3 cellular contexts compared by ENCODE assay signal in genomic region chr3:172476339-172476738, GRCh38.
TF ChIP-seq lines count a peak whose summit lies in the region.

No MANE protein-coding gene starts in this region.

TF ChIP-seq in SK-N-SH, 30 proteins besides CTCF, POLR2A, EP300 and RAD21:
- TF ChIP-seq USF1 (IDR thresholded peaks at IDR 0.05; ENCODE audit: borderline replicate concordance, low read depth) (no peak), NFIC (IDR thresholded peaks at IDR 0.05; ENCODE audit: borderline replicate concordance) (no peak), ELF1 (IDR thresholded peaks at IDR 0.05) (no peak), GABPA (IDR thresholded peaks at IDR 0.05; ENCODE audit: low read depth) (no peak), EZH2phosphoT487 (IDR thresholded peaks at IDR 0.05; ENCODE audit: borderline replicate concordance, low read depth) (no peak), GATA2 (CRISPR knock-in tag; IDR thresholded peaks at IDR 0.05) (no peak), POLR2AphosphoS5 (IDR thresholded peaks at IDR 0.05; ENCODE audit: low read depth, low read length) (no peak), RFX5 (IDR thresholded peaks at IDR 0.05; ENCODE audit: low read length) (no peak), TCF12 (IDR thresholded peaks at IDR 0.05) (no peak), NRF1 (IDR thresholded peaks at IDR 0.05; ENCODE audit: low read depth, low read length) (no peak)
- TF ChIP-seq, protein P1, sequence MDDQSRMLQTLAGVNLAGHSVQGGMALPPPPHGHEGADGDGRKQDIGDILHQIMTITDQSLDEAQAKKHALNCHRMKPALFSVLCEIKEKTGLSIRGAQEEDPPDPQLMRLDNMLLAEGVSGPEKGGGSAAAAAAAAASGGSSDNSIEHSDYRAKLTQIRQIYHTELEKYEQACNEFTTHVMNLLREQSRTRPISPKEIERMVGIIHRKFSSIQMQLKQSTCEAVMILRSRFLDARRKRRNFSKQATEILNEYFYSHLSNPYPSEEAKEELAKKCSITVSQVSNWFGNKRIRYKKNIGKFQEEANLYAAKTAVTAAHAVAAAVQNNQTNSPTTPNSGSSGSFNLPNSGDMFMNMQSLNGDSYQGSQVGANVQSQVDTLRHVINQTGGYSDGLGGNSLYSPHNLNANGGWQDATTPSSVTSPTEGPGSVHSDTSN (IDR thresholded peaks at IDR 0.05): no peak

TF ChIP-seq in SK-N-SH treated with all-trans-retinoic acid at 6 μM for 48 hours, 23 proteins besides CTCF, POLR2A, EP300 and RAD21:
- TF ChIP-seq, protein P2, sequence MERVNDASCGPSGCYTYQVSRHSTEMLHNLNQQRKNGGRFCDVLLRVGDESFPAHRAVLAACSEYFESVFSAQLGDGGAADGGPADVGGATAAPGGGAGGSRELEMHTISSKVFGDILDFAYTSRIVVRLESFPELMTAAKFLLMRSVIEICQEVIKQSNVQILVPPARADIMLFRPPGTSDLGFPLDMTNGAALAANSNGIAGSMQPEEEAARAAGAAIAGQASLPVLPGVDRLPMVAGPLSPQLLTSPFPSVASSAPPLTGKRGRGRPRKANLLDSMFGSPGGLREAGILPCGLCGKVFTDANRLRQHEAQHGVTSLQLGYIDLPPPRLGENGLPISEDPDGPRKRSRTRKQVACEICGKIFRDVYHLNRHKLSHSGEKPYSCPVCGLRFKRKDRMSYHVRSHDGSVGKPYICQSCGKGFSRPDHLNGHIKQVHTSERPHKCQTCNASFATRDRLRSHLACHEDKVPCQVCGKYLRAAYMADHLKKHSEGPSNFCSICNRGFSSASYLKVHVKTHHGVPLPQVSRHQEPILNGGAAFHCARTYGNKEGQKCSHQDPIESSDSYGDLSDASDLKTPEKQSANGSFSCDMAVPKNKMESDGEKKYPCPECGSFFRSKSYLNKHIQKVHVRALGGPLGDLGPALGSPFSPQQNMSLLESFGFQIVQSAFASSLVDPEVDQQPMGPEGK (CRISPR knock-in tag; IDR thresholded peaks at IDR 0.05; ENCODE audit: borderline replicate concordance): no peak
- TF ChIP-seq ESRRG (CRISPR knock-in tag; IDR thresholded peaks at IDR 0.05) (no peak), SNAI2 (CRISPR knock-in tag; IDR thresholded peaks at IDR 0.05) (no peak), BACH2 (CRISPR knock-in tag; IDR thresholded peaks at IDR 0.05; ENCODE audit: borderline replicate concordance) (no peak), CSDC2 (CRISPR knock-in tag; IDR thresholded peaks at IDR 0.05) (no peak), RARB (CRISPR knock-in tag; IDR thresholded peaks at IDR 0.05) (no peak), PPARA (CRISPR knock-in tag; IDR thresholded peaks at IDR 0.05; ENCODE audit: borderline replicate concordance) (no peak), ZFP30 (CRISPR knock-in tag; IDR thresholded peaks at IDR 0.05) (no peak), ZFP3 (CRISPR knock-in tag; IDR thresholded peaks at IDR 0.05) (no peak), ZNF8 (CRISPR knock-in tag; IDR thresholded peaks at IDR 0.05) (no peak), OSR1 (CRISPR knock-in tag; IDR thresholded peaks at IDR 0.05) (no peak), GLIS3 (CRISPR knock-in tag; IDR thresholded peaks at IDR 0.05) (no peak), TSHZ2 (CRISPR knock-in tag; IDR thresholded peaks at IDR 0.05) (no peak)
- TF ChIP-seq, protein P3, sequence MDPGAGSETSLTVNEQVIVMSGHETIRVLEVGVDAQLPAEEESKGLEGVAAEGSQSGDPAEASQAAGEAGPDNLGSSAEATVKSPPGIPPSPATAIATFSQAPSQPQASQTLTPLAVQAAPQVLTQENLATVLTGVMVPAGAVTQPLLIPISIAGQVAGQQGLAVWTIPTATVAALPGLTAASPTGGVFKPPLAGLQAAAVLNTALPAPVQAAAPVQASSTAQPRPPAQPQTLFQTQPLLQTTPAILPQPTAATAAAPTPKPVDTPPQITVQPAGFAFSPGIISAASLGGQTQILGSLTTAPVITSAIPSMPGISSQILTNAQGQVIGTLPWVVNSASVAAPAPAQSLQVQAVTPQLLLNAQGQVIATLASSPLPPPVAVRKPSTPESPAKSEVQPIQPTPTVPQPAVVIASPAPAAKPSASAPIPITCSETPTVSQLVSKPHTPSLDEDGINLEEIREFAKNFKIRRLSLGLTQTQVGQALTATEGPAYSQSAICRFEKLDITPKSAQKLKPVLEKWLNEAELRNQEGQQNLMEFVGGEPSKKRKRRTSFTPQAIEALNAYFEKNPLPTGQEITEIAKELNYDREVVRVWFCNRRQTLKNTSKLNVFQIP (CRISPR knock-in tag; IDR thresholded peaks at IDR 0.05; ENCODE audit: borderline replicate concordance, low read depth): no peak

TF ChIP-seq in H1, 55 proteins besides CTCF, POLR2A, EP300 and RAD21:
- TF ChIP-seq KDM4A (IDR thresholded peaks at IDR 0.05; ENCODE audit: low read depth, low read length, severe bottlenecking): no peak
- no peak for TF ChIP-seq SIX5 (IDR thresholded peaks at IDR 0.05; ENCODE audit: low read depth, low read length)
